In the genomic region with DNA sequence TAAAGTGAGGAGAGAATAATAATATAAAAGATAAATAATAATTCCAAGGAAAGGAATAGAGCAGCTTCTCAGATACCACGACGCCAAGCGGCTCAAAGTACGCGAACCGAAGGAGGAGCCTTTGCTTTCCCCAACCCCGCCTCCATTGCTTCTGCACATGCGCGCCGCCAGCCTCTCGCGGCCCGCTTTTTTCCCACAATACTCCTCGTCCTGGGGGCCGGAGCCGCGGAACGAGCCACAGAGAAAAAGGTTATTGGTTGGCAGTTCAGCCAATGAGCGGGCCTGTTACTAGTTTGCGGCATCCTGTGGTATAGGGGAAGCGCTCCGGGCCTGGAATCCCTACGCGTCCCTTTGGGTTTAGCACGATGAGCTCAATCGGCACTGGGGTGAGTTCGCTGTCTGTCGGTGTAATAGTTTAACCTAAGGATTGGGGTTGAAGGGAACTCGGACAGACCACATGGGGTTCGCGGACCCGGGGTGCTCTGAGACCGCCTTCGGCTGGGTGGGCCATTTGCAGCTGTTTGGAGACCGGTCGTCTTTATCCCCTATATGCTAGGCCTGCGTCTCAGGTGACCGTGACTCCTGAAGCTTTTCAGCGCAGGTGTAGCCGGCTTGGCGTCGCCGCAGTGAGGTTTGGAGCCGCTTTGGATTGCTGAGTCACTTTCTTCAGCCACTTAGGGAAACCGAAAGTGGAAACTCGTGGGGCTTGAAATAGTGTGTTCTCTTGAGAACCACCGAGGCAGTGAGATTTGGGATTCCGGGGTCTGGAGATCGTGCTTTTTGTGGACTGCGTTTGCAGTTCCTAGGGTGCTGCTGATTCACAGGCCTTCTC, we compare ENCODE assay signal across 8 cellular contexts. TPM values are rescaled to one million over a fixed set of nuclear protein-coding genes. Genes with fewer than 3 reads are reported as not detected.
A peak's percentile ranks its signal among the peaks of the same experiment; 100 is the strongest.
DNase-seq lines count a peak whose midpoint lies in the region; ATAC-seq, FAIRE-seq and TF ChIP-seq lines count a peak whose summit lies in the region.

PSMA3 (plus strand) TSS at position 288 of the 832 bp plus-strand sequence; CDS start at position 366, 78 bp downstream.

- H4K20me1 ChIP-seq in keratinocyte (ENCODE audit: control insufficient read depth, extremely low read depth, insufficient read depth, low read length): peaks cover 2% of the 10 kb centered on the region

- peak within 1 kb of the TSS; percentile 98 for H3K9ac ChIP-seq in keratinocyte (ENCODE audit: control insufficient read depth, extremely low read depth, insufficient read depth, low read length)

- H3K4me1 Mint-ChIP-seq in chondrocyte (ENCODE audit: low read depth): peaks cover 38% of the 10 kb centered on the region

- H3K79me2 ChIP-seq in keratinocyte (ENCODE audit: control insufficient read depth, insufficient read depth, low read length): peaks cover 50% of the 10 kb centered on the region

- peak; percentile 96 for TF ChIP-seq POLR2A in GM19193 (IDR thresholded peaks at IDR 0.05; ENCODE audit: extremely low read depth, insufficient read depth, insufficient read length)

- H3K9me3 Mint-ChIP-seq in chondrocyte (ENCODE audit: low read depth): no peaks in the 10 kb centered on the region

- dilution Hi-C loops in keratinocyte (cut with MboI; ENCODE audit: extremely low pct_ligation_motif_present, low sequenced_read_pairs): no loop called here

- peak within 1 kb of the TSS; percentile 99 for H3K27ac Mint-ChIP-seq in chondrocyte (ENCODE audit: unreplicated experiment)

- TF ChIP-seq CTCF in chondrocyte (IDR thresholded peaks at IDR 0.05): peak; percentile 51
- no peak for TF ChIP-seq CTCF in keratinocyte (optimal IDR thresholded peaks at IDR 0.05 in 1 of 3, IDR thresholded peaks at IDR 0.05 in 1 of 3, conservative IDR thresholded peaks at IDR 0.05 in 1 of 3; ENCODE audit: extremely low read depth in 1 of 3, insufficient read depth in 2 of 3, low read length in 3 of 3)

- peak within 1 kb of the TSS; percentile 96 for H2AFZ ChIP-seq in keratinocyte (ENCODE audit: control insufficient read depth, low read length)

- FAIRE-seq in keratinocyte (lab: Jason Lieb, UNC): no peak

- H3K4me1 ChIP-seq in keratinocyte (ENCODE audit: control insufficient read depth, extremely low read depth, insufficient read depth, low read length): peaks cover 18% of the 10 kb centered on the region

- H3K27ac ChIP-seq in keratinocyte (ENCODE audit: control insufficient read depth, insufficient read depth, low read length): peak within 1 kb of the TSS; percentile 98

- H3K27me3 Mint-ChIP-seq in chondrocyte (ENCODE audit: low read depth): no peaks in the 10 kb centered on the region

- peak within 1 kb of the TSS; percentile 93 for H3K4me3 Mint-ChIP-seq in chondrocyte (ENCODE audit: unreplicated experiment)

- no peaks in the 10 kb centered on the region for H3K9me1 ChIP-seq in keratinocyte (ENCODE audit: control insufficient read depth, extremely low read depth, insufficient read depth, low read length)

- H3K36me3 Mint-ChIP-seq in chondrocyte (ENCODE audit: low read depth): peaks cover 4% of the 10 kb centered on the region

- H3K9me3 ChIP-seq in keratinocyte (ENCODE audit: control insufficient read depth, low read depth, low read length): no peaks in the 10 kb centered on the region

- peak within 1 kb of the TSS; percentile 81 to 99 (median 89) for H3K4me3 ChIP-seq in keratinocyte (ENCODE audit: control insufficient read depth in 2 of 3, extremely low read depth in 1 of 3, insufficient read depth in 2 of 3, low read depth in 1 of 3, low read length in 3 of 3)

- DNase-seq in AML-193 (lab: John Stamatoyannopoulos, UW) (peak; percentile 95 to 97), NCI-H510A treated with DMSO at 0.1 percent for 48 hours (lab: John Stamatoyannopoulos, UW) (peak; percentile 97), chondrocyte (ENCODE audit: low spot score) (peak; percentile 99), keratinocyte (ENCODE audit: low read depth, low spot score) (peak; percentile 87)
- peak; percentile 94 to 96 for DNase-seq in activated CD4-positive, alpha-beta T cell treated with anti-CD3 and anti-CD28 coated beads for 24 hours (ENCODE audit: low read depth in 2 of 2)
- DNase-seq in stimulated activated CD4-positive, alpha-beta T cell treated with anti-CD3 and anti-CD28 coated beads, Interleukin-15, amount 100 ng/mL, for 1 hour (ENCODE audit: low read depth in 1 of 2, low spot score in 1 of 2): peak; percentile 95

- H3K27me3 ChIP-seq in keratinocyte (ENCODE audit: control insufficient read depth, extremely low read depth, insufficient read depth, low read length): no peaks in the 10 kb centered on the region

- peak within 1 kb of the TSS; percentile 98 for H3K4me2 ChIP-seq in keratinocyte (ENCODE audit: control insufficient read depth, extremely low read depth, insufficient read depth, low read depth, low read length)

- ATAC-seq in HG03439 (IDR thresholded peaks at IDR 0.05; ENCODE audit: unreplicated experiment): peak; percentile 89

- peaks cover 0 to 4% of the 10 kb centered on the region in 2 experiments for H3K36me3 ChIP-seq in keratinocyte (ENCODE audit: control insufficient read depth in 2 of 2, extremely low read depth in 1 of 2, insufficient read depth in 2 of 2, low read length in 2 of 2)

RNA-seq across cellular contexts. Expression of gene PSMA3, which starts in this region (rescaled TPM):
- 132 to 162 TPM (median 136 TPM) in 3 replicates for total RNA-seq in chondrocyte
- polyA plus RNA-seq in keratinocyte: 240 to 325 TPM (median 241 TPM) in 3 replicates
- 209 TPM for polyA plus RNA-seq in keratinocyte (2011; ENCODE audit: low read depth)
- 216 and 353 TPM in 2 replicates for polyA plus RNA-seq in keratinocyte (2011; cell fraction: cytosol; rRNA removed)
- polyA plus RNA-seq in keratinocyte (2011; cell fraction: nucleus; rRNA removed): 158 and 224 TPM in 2 replicates
- polyA plus RNA-seq in keratinocyte (2012; ENCODE audit: low replicate concordance): 102 and 167 TPM in 2 replicates
- 101 to 200 TPM (median 123 TPM) in 3 replicates for polyA minus RNA-seq in keratinocyte
- 42.6 TPM for polyA minus RNA-seq in keratinocyte (2011; cell fraction: cytosol; rRNA and poly(A)+ RNA removed)
- polyA minus RNA-seq in keratinocyte (2011; cell fraction: nucleus; rRNA and poly(A)+ RNA removed): 27.3 and 47.9 TPM in 2 replicates

Comparison
In these comparisons a context has a peak if more than half of its experiments do, and no peak if none do; other contexts are left out.
1. Peak in every context shown above with its lines: DNase-seq, ATAC-seq, H3K4me3 ChIP-seq and H3K27ac ChIP-seq.